ENCODE assay signal across 8 cellular contexts in the genomic region with DNA sequence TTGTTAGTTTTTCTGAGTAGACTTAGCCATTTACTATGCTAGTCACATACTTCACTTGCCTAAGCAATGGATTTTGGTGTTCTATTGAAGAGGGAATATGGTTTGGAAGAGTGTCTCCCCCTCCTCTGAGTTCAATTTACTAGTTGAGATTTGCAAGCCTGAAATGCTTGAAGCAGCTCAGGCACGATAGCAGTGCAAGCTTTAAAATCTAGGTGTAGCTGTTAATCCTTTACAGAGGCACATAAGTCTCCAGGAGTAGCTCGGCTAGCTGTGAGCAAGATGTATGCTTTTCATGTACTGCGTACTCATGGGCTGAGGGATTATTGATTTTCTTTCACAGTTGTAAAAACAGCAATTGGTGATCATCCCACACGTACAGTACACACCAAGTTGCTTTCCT. TPM values are rescaled to one million over a fixed set of nuclear protein-coding genes. Genes with fewer than 3 reads are reported as not detected.
DNase-seq lines count a peak whose midpoint lies in the region; ATAC-seq and TF ChIP-seq lines count a peak whose summit lies in the region.

No MANE protein-coding gene starts in this region.

- H3K9me2 ChIP-seq in GM23248 (ENCODE audit: insufficient read depth) (no peaks in the 10 kb centered on the region), hepatocyte (replicated peaks; ENCODE audit: insufficient read depth) (no peaks in the 10 kb centered on the region)

- in situ Hi-C loops in GM23248 (cut with MboI): loop anchor here (25.0 kb wide), 2 partner anchors 901 to 1601 kb away; no protein-coding TSS in a partner anchor

- 17 to 20% methylated on average over 4 of the region's 4 CpGs for WGBS in GM23248 (ENCODE audit: low coverage in 1 of 2, low lambda C conversion rate in 2 of 2, missing lambda C conversion rate in 2 of 2), 2 experiments
- WGBS in hepatocyte (ENCODE audit: low lambda C conversion rate, missing lambda C conversion rate): 1% methylated on average over 4 of the region's 4 CpGs
- WGBS in adrenal gland, 4 donors: 31 to 54% (median 42%) methylated on average over 4 of the region's 4 CpGs

- no peaks in the 10 kb centered on the region for H3K36me3 ChIP-seq in GM23248 (ENCODE audit: low read depth)
- H3K36me3 ChIP-seq in SK-N-MC (ENCODE audit: insufficient read depth, low read length): no peaks in the 10 kb centered on the region
- H3K36me3 ChIP-seq in hepatocyte (replicated peaks; ENCODE audit: insufficient read depth, low read depth): no peaks in the 10 kb centered on the region
- H3K36me3 ChIP-seq in adrenal gland (replicated peaks in 1 of 2): no peaks in the 10 kb centered on the region

- peak; percentile 48 for DNase-seq in GM23248
- DNase-seq in SK-N-MC (ENCODE audit: low read depth, low spot score): no peak
- peak; percentile 53 for DNase-seq in hepatocyte (ENCODE audit: low spot score)
- DNase-seq in skeletal muscle cell (ENCODE audit: low read depth): no peak
- no peak for DNase-seq in CD1c-positive myeloid dendritic cell (ENCODE audit: extremely low spot score)
- DNase-seq in adrenal gland: no peak
- no peak for DNase-seq in SKM-1 treated with dmso at 0.1 percent for 144 hours (lab: John Stamatoyannopoulos, UW; ENCODE audit: unreplicated experiment)

- H3K79me2 ChIP-seq in GM23248 (ENCODE audit: insufficient read depth): peaks cover 8% of the 10 kb centered on the region; the same call in 1 of the 2 replicates
- peaks cover 53% of the 10 kb centered on the region for H3K79me2 ChIP-seq in hepatocyte

- intact Hi-C loops in adrenal gland (cut with DNase I): no loop called here

- H4K20me1 ChIP-seq in GM23248 (ENCODE audit: insufficient read depth): no peaks in the 10 kb centered on the region
- H4K20me1 ChIP-seq in hepatocyte (ENCODE audit: insufficient read depth, poor library complexity, severe bottlenecking): no peaks in the 10 kb centered on the region

- peak overlapping the region; percentile 74 for H3K27ac ChIP-seq in GM23248
- H3K27ac ChIP-seq in SK-N-MC: peak overlapping the region; percentile 61
- peak overlapping the region; percentile 87 for H3K27ac ChIP-seq in hepatocyte
- H3K27ac ChIP-seq in adrenal gland: peak overlapping the region in 1 of 5 donors; percentile 43

- ATAC-seq in GM18505 (IDR thresholded peaks at IDR 0.05; ENCODE audit: unreplicated experiment): no peak

- H3K9ac ChIP-seq in GM23248 (peak overlapping the region; percentile 88), SK-N-MC (ENCODE audit: insufficient read length) (peak overlapping the region; percentile 86)

- H3K27me3 ChIP-seq in GM23248 (replicated peaks; ENCODE audit: insufficient read depth) (no peaks in the 10 kb centered on the region), hepatocyte (no peaks in the 10 kb centered on the region), adrenal gland (no peaks in the 10 kb centered on the region)

- TF ChIP-seq POLR2A in adrenal gland (IDR thresholded peaks at IDR 0.05) (no peak), GM18505 (IDR thresholded peaks at IDR 0.05; ENCODE audit: borderline replicate concordance, extremely low read depth, insufficient read depth, insufficient read length) (no peak)

- H2AFZ ChIP-seq in GM23248 (peak overlapping the region; percentile 97), hepatocyte (peak overlapping the region; percentile 2)

- H3K9me3 ChIP-seq in GM23248 (ENCODE audit: low read depth) (no peaks in the 10 kb centered on the region), SK-N-MC (ENCODE audit: low read depth, low read length) (no peaks in the 10 kb centered on the region), hepatocyte (ENCODE audit: low read depth) (no peaks in the 10 kb centered on the region), adrenal gland (replicated peaks in 1 of 3) (no peaks in the 10 kb centered on the region)

- no peaks in the 10 kb centered on the region for H3F3A ChIP-seq in GM23248 (ENCODE audit: insufficient read depth)

- H3K4me1 ChIP-seq in GM23248 (ENCODE audit: insufficient read depth) (peaks cover 15% of the 10 kb centered on the region), hepatocyte (ENCODE audit: insufficient read depth) (no peaks in the 10 kb centered on the region), adrenal gland (replicated peaks in 1 of 2) (peaks cover 0 to 5% of the 10 kb centered on the region in 2 donors)

- H3K4me2 ChIP-seq in GM23248 (ENCODE audit: unreplicated experiment) (peak overlapping the region; percentile 97), hepatocyte (peak overlapping the region; percentile 75)

- TF ChIP-seq CTCF in hepatocyte (IDR thresholded peaks at IDR 0.05; ENCODE audit: poor library complexity): no peak
- no peak for TF ChIP-seq CTCF in adrenal gland (IDR thresholded peaks at IDR 0.05)

- H3K4me3 ChIP-seq in GM23248 (peak overlapping the region; percentile 97), SK-N-MC (peak overlapping the region; percentile 93), hepatocyte (peak overlapping the region; percentile 50), skeletal muscle cell (ENCODE audit: low read depth, low read length) (peak overlapping the region; percentile 41), adrenal gland (peak overlapping the region in 2 of 4 donors; percentile 27 to 51)

RNA-seq across cellular contexts. Expression of gene FLRT3, which starts 0.7 kb away (rescaled TPM):
- 2.3 and 2.4 TPM in 2 replicates for total RNA-seq in GM23248 (2014; rRNA removed; shearing (Covaris generic))
- polyA plus RNA-seq in GM23248 (2016; fragmentation: Nextera tagmentation; extraction: Ambion mirVana): 2.4 and 3.0 TPM in 2 replicates
- 140 and 141 TPM in 2 replicates for total RNA-seq in hepatocyte
- 89.9 and 98.6 TPM in 2 replicates for polyA plus RNA-seq in hepatocyte
- total RNA-seq in adrenal gland: 1 to 10 TPM in 4 of 8 donors, under 1 TPM in 4; 0.18 to 4.9 (median 0.75) TPM
- polyA plus RNA-seq in adrenal gland: 1 to 10 TPM in 2 of 3 donors, under 1 TPM in 1; 0.51 to 9.2 (median 2.6) TPM

Comparison
In these comparisons a context has a peak if more than half of its experiments do, and no peak if none do; other contexts are left out.
1. DNase-seq: peak in GM23248 (single experiment) and hepatocyte (single experiment); none in SK-N-MC (single experiment), skeletal muscle cell (single experiment), CD1c-positive myeloid dendritic cell (single experiment), adrenal gland (0 of 7) and SKM-1 treated with dmso at 0.1 percent for 144 hours (single experiment).
2. RNA of gene FLRT3, which starts 0.7 kb away (total RNA-seq): 140 to 141 TPM in hepatocyte; 2.3 to 2.4 TPM in GM23248 and 0.18 to 4.9 TPM in adrenal gland; every median in the first group is over 10 times any median in the second.